21 cellular contexts compared by ENCODE assay signal in the genomic region with DNA sequence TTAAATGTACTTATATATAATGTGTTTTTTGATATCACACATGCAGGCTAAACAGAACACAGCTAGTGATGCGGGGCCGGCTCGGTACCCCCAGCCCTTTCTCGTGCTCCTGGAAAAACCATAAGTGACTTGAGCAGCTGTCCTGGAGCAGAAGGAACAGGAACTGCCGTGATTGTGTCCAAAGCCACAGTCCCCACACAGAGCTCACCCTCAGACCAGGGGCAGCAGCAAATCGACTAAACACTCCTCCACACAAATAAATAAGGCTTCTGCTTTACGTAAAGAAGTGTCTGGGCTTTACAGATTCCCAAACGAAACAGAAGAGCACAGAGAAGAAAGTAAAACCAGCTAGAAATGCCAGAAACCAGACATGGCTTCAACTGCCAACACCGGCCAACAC.
"Had no signal": no experiment of that assay in that cellular context is flagged by ENCODE, and none has a peak within 500 bp of the region (broad histone marks: within the 10 kb centered on the region; RNA-seq: fewer than 3 reads in every experiment).

No MANE protein-coding gene starts in this region.

- H3K9me3 ChIP-seq: breast epithelium, left ventricle myocardium inferior, prostate gland, suprapubic skin had no signal

- FAIRE-seq: islet of Langerhans had no signal

- H3K4me1 ChIP-seq: breast epithelium, prostate gland had no signal

- H3K27ac ChIP-seq: breast epithelium, left ventricle myocardium inferior, prostate gland, suprapubic skin had no signal

- DNase-seq: activated CD4-positive, alpha-beta T cell treated with anti-CD3 and anti-CD28 coated beads for 48 hours; activated CD8-positive, alpha-beta T cell treated with anti-CD3 and anti-CD28 coated beads for 36 hours; activated gamma-delta T cell; activated naive CD8-positive, alpha-beta T cell treated with anti-CD3 and anti-CD28 coated beads, Interleukin-2, amount 10 ng/mL, durations not matched to agents 7 days and 5 days; activated T-cell treated with anti-CD3 and anti-CD28 coated beads, Interleukin-2, amount 50 U/mL, for 48 hours; anterior cingulate cortex; cerebellar nuclear complex; dermis blood vessel endothelial cell; effector memory CD8-positive, alpha-beta T cell; left ventricle myocardium inferior; nucleus accumbens; right cardiac atrium; stimulated activated naive CD8-positive, alpha-beta T cell treated with anti-CD3 and anti-CD28 coated beads, Interleukin-15, Interleukin-2, amounts not matched to agents 100 U/mL and 50 U/mL, for 24 hours had no signal

- H3K4me3 ChIP-seq: breast epithelium, left ventricle myocardium inferior, prostate gland, suprapubic skin had no signal

- ATAC-seq: activated CD8-positive, alpha-beta T cell treated with anti-CD3 and anti-CD28 coated beads for 36 hours; effector memory CD8-positive, alpha-beta T cell; right cardiac atrium; stimulated activated naive CD8-positive, alpha-beta T cell treated with anti-CD3 and anti-CD28 coated beads, Interleukin-15, Interleukin-2, amounts not matched to agents 100 U/mL and 50 U/mL, for 24 hours; WTC11 had no signal

- H3K27me3 Mint-ChIP-seq: activated CD8-positive, alpha-beta T cell treated with anti-CD3 and anti-CD28 coated beads for 36 hours; activated naive CD8-positive, alpha-beta T cell treated with anti-CD3 and anti-CD28 coated beads, Interleukin-2, amount 10 ng/mL, durations not matched to agents 7 days and 5 days; effector memory CD8-positive, alpha-beta T cell; memory B cell had no signal

- H3K27me3 ChIP-seq: breast epithelium, suprapubic skin had no signal

- H3K4me3 Mint-ChIP-seq: activated CD8-positive, alpha-beta T cell treated with anti-CD3 and anti-CD28 coated beads for 36 hours; activated naive CD8-positive, alpha-beta T cell treated with anti-CD3 and anti-CD28 coated beads, Interleukin-2, amount 10 ng/mL, durations not matched to agents 7 days and 5 days; effector memory CD8-positive, alpha-beta T cell; memory B cell; nephron; T-helper 1 cell treated with Interleukin-12 subunit alpha and Interleukin-12 subunit beta and Interleukin-4 antibody, amounts not matched to agents 30 μg/mL and 1 μg/mL, for 36 hours; WTC11 had no signal

- H3K27ac Mint-ChIP-seq: activated CD8-positive, alpha-beta T cell treated with anti-CD3 and anti-CD28 coated beads for 36 hours; activated naive CD8-positive, alpha-beta T cell treated with anti-CD3 and anti-CD28 coated beads, Interleukin-2, amount 10 ng/mL, durations not matched to agents 7 days and 5 days; memory B cell; nephron; T-helper 1 cell treated with Interleukin-12 subunit alpha and Interleukin-12 subunit beta and Interleukin-4 antibody, amounts not matched to agents 30 μg/mL and 1 μg/mL, for 36 hours; WTC11 had no signal
